Comparison of ENCODE assay signal across 21 cellular contexts in genomic region chr1:12141533-12141855, GRCh38. TPM values are rescaled to one million over a fixed set of nuclear protein-coding genes. Genes with fewer than 3 reads are reported as not detected.
DNase-seq lines count a peak whose midpoint lies in the region; ATAC-seq, FAIRE-seq and TF ChIP-seq lines count a peak whose summit lies in the region.
"Had no signal": no experiment of that assay in that cellular context is flagged by ENCODE, and none has a peak within 500 bp of the region (broad histone marks: within the 10 kb centered on the region; RNA-seq: fewer than 3 reads in every experiment).

No MANE protein-coding gene starts in this region.

- intact Hi-C loops in K562 (cut with micrococcal nuclease) (no loop called here), lower lobe of right lung (cut with DNase I) (no loop called here)

- H3K4me1 ChIP-seq in K562 (replicated peaks in 1 of 2; ENCODE audit: control insufficient read depth in 2 of 2, insufficient read depth in 2 of 2, low read length in 2 of 2), result peaks cover 10 to 47% of the 10 kb centered on the region in 2 experiments
- H3K4me1 ChIP-seq in lower lobe of right lung, result peaks cover 48% of the 10 kb centered on the region
- peaks cover 26 to 36% of the 10 kb centered on the region in 2 experiments for H3K4me1 ChIP-seq in trophoblast cell (ENCODE audit: control insufficient read depth in 1 of 2, insufficient read depth in 2 of 2, low read length in 2 of 2)

- H3K9ac ChIP-seq in K562 (ENCODE audit: insufficient read depth in 1 of 2, low read depth in 2 of 2, low read length in 2 of 2) (peak overlapping the region in 1 of 2 experiments; percentile 10; a peak in 1 of 4 replicates), trophoblast cell (ENCODE audit: low read length) (no peak overlapping the region)
- H3K9ac ChIP-seq: GM23248 had no signal

- no peak for FAIRE-seq in K562 (lab: Jason Lieb, UNC)
- FAIRE-seq: GM12878, GM19239 had no signal

- CTCF ChIA-PET in K562 (lab: Yijun Ruan, JAX; ENCODE audit: low intra/inter-chr PET ratio), result no interaction called here

- DNase-seq in ELF-1 (ENCODE audit: low read depth, low spot score), result peak; percentile 57
- DNase-seq in K562 (ENCODE audit: extremely low read depth in 1 of 4, low spot score in 3 of 4), result no peak
- peak; percentile 34 for DNase-seq in lower lobe of right lung
- DNase-seq in trophoblast cell, result peak; percentile 74 to 76
- no peak for DNase-seq in glomerular visceral epithelial cell (ENCODE audit: extremely low spot score)
- no peak for DNase-seq in KBM-7
- DNase-seq in T-helper 2 cell, result no peak
- DNase-seq: ACHN; CD4-positive, alpha-beta T cell; DMS153; GM23248; HCEC 1CT; NCI-H1092 treated with DMSO at 0.1 percent for 48 hours; NCI-H146; NCI-H2081; RPMI8226; SHP77 treated with DMSO at 0.1 percent for 48 hours had no signal

- H3K4me3 ChIP-seq in K562, result no peak overlapping the region
- no peak overlapping the region for H3K4me3 ChIP-seq in lower lobe of right lung
- no peak overlapping the region for H3K4me3 ChIP-seq in trophoblast cell (ENCODE audit: low read depth, low read length)
- H3K4me3 ChIP-seq: GM12878, GM23248 had no signal

- H2BK12ac ChIP-seq in trophoblast cell (ENCODE audit: low read length), result peak overlapping the region; percentile 81

- POLR2A ChIA-PET in K562 (lab: Yijun Ruan, JAX), result interaction anchor here (0.7 to 0.8 kb wide), 2 partner anchors 14 to 70 kb away, joined by 3 read pairs; no protein-coding TSS in a partner anchor

- H3K4me2 ChIP-seq in K562 (ENCODE audit: insufficient read depth, low read length) (no peak overlapping the region), trophoblast cell (ENCODE audit: low read length) (no peak overlapping the region)

- no peaks in the 10 kb centered on the region for H3K27me3 ChIP-seq in K562 (ENCODE audit: control insufficient read depth in 2 of 2, insufficient read depth in 2 of 2, low read length in 2 of 2)
- no peaks in the 10 kb centered on the region for H3K27me3 ChIP-seq in lower lobe of right lung (ENCODE audit: low read depth)
- no peaks in the 10 kb centered on the region for H3K27me3 ChIP-seq in trophoblast cell (ENCODE audit: insufficient read depth, low read length)

- ATAC-seq in K562 (no peak), lower lobe of right lung (no peak), GM19452 (IDR thresholded peaks at IDR 0.05; ENCODE audit: unreplicated experiment) (no peak)
- ATAC-seq: GM12878, SK-N-SH treated with all-trans-retinoic acid at 6 μM for 48 hours had no signal

- BruUV-seq in K562 (replicated peaks; lab: Mats Ljungman, UMichigan), result no TSS peak

- H2AK5ac ChIP-seq in trophoblast cell (ENCODE audit: low read length), result peak overlapping the region; percentile 86

- no peaks in the 10 kb centered on the region for H4K20me1 ChIP-seq in K562 (replicated peaks; ENCODE audit: control insufficient read depth, insufficient read depth, low read length)

- peak overlapping the region; percentile 60 for H2BK5ac ChIP-seq in trophoblast cell (ENCODE audit: low read depth, low read length, poor library complexity)

- no peak for TF ChIP-seq POLR2A in K562 (conservative IDR thresholded peaks at IDR 0.05)

- 67% methylated on average over 12 of the region's 12 CpGs for WGBS in K562 (ENCODE audit: insufficient coverage, low coverage, missing lambda C conversion rate)
- no CpG with 5 or more reads among the region's 12 CpGs for WGBS in trophoblast cell (ENCODE audit: extremely low coverage, insufficient coverage, insufficient read length)

- peak overlapping the region; percentile 89 for H2BK120ac ChIP-seq in trophoblast cell (ENCODE audit: insufficient read depth, low read length, poor library complexity)

- H3K9me3 ChIP-seq in K562 (replicated peaks; ENCODE audit: control insufficient read depth, insufficient read depth, low read depth, low read length) (no peaks in the 10 kb centered on the region), lower lobe of right lung (no peaks in the 10 kb centered on the region), trophoblast cell (ENCODE audit: insufficient read depth, low read depth, low read length) (peaks cover 3% of the 10 kb centered on the region)

- H3K27ac ChIP-seq in K562 (ENCODE audit: extremely low read depth, low read depth, low read length), result no peak overlapping the region
- no peak overlapping the region for H3K27ac ChIP-seq in lower lobe of right lung
- peak overlapping the region; percentile 1 for H3K27ac ChIP-seq in trophoblast cell (ENCODE audit: low read depth, low read length)
- H3K27ac ChIP-seq: GM23248 had no signal

- peak overlapping the region; percentile 59 for H3K14ac ChIP-seq in trophoblast cell (ENCODE audit: low read length)

- in situ Hi-C loops in K562 (cut with MboI) (no loop called here), KBM-7 (cut with MboI; ENCODE audit: low pct_unique_long_range_greater_than_20kb, low sequenced_read_pairs) (no loop called here)

- no peak for TF ChIP-seq CTCF in K562 (IDR thresholded peaks at IDR 0.05 in 2 of 3, conservative IDR thresholded peaks at IDR 0.05 in 1 of 3; ENCODE audit: insufficient read depth in 2 of 3, low read depth in 1 of 3, low read length in 3 of 3)
- no peak for TF ChIP-seq CTCF in lower lobe of right lung (IDR thresholded peaks at IDR 0.05)

- H3K23ac ChIP-seq in trophoblast cell (ENCODE audit: low read length), result no peak overlapping the region

- H3K9me1 ChIP-seq in K562 (ENCODE audit: control insufficient read depth, insufficient read depth, low read length), result no peaks in the 10 kb centered on the region

- TF ChIP-seq EP300 in K562 (IDR thresholded peaks at IDR 0.05; ENCODE audit: low read length), result no peak

- H4K12ac ChIP-seq in trophoblast cell (ENCODE audit: low read depth, low read length), result no peak overlapping the region

- H3K79me2 ChIP-seq in K562 (ENCODE audit: control insufficient read depth, insufficient read depth, low read length) (no peaks in the 10 kb centered on the region), trophoblast cell (ENCODE audit: control insufficient read depth, insufficient read depth, low read length, poor library complexity) (no peaks in the 10 kb centered on the region)

- peaks cover 34% of the 10 kb centered on the region; the same call in 1 of the 3 replicates for H3K36me3 ChIP-seq in K562 (ENCODE audit: control insufficient read depth, insufficient read depth, low read length)
- no peaks in the 10 kb centered on the region for H3K36me3 ChIP-seq in lower lobe of right lung
- H3K36me3 ChIP-seq in trophoblast cell (ENCODE audit: control insufficient read depth in 1 of 2, insufficient read depth in 2 of 2, low read length in 2 of 2), result no peaks in the 10 kb centered on the region

- TF ChIP-seq RAD21 in K562 (CRISPR knock-in tag; conservative IDR thresholded peaks at IDR 0.05 in 1 of 2, IDR thresholded peaks at IDR 0.05 in 1 of 2), result no peak

- H2AFZ ChIP-seq in K562 (ENCODE audit: low read depth, low read length) (0 out of 2 replicates have a peak overlapping the region, but pooled peaks have one; percentile 6), trophoblast cell (ENCODE audit: insufficient read depth, low read length, poor library complexity) (peak overlapping the region; percentile 19)
- H2AFZ ChIP-seq: GM23248 had no signal

- peak overlapping the region; percentile 61 for H3K4ac ChIP-seq in trophoblast cell (ENCODE audit: low read depth, low read length)

- no peak overlapping the region for H3K18ac ChIP-seq in trophoblast cell (ENCODE audit: low read length)

- H4K91ac ChIP-seq in trophoblast cell (ENCODE audit: low read depth, low read length), result peak overlapping the region; percentile 95

- H3K79me1 ChIP-seq in trophoblast cell (ENCODE audit: low read length), result peaks cover 37% of the 10 kb centered on the region

- H4K8ac ChIP-seq in trophoblast cell (ENCODE audit: low read depth, low read length), result peak overlapping the region; percentile 41

TF ChIP-seq in K562, 482 proteins besides CTCF, POLR2A, EP300 and RAD21 (continues in another document):
- TF ChIP-seq KAT8 (IDR thresholded peaks at IDR 0.05; ENCODE audit: low read depth) (no peak), PPARD (CRISPR knock-in tag; IDR thresholded peaks at IDR 0.05) (no peak), ZNF282 (CRISPR knock-in tag; IDR thresholded peaks at IDR 0.05) (no peak), ZNF212 (CRISPR knock-in tag; IDR thresholded peaks at IDR 0.05) (no peak), RHOXF2B (CRISPR knock-in tag; conservative IDR thresholded peaks at IDR 0.05) (no peak), IRF1 (CRISPR knock-in tag; IDR thresholded peaks at IDR 0.05; ENCODE audit: borderline replicate concordance) (no peak), BCOR (IDR thresholded peaks at IDR 0.05) (no peak), HMGN3 (IDR thresholded peaks at IDR 0.05; ENCODE audit: borderline replicate concordance, extremely low read depth, insufficient read length, low read depth, low read length) (no peak)

RNA-seq across cellular contexts. Expression of gene TNFRSF1B, which starts 25.3 kb away (rescaled TPM):
- total RNA-seq in K562 (2011; cell fraction: chromatin; rRNA removed; ENCODE audit: low replicate concordance), result 26.1 and 74.5 TPM in 2 replicates
- total RNA-seq in K562 (2011; cell fraction: nucleolus; rRNA removed), result 83.4 and 97.6 TPM in 2 replicates
- total RNA-seq in K562 (2011; cell fraction: nucleoplasm; rRNA removed), result 68.4 and 69.2 TPM in 2 replicates
- total RNA-seq in K562 (2014; rRNA removed), result 40.8 and 54.1 TPM in 2 replicates
- 17.5 and 22.7 TPM in 2 replicates for total RNA-seq in K562 (2014; rRNA removed; fragmentation: Illumina TruSeq; extraction: Trizol)
- total RNA-seq in K562 (2015; rRNA removed; fragmentation: Illumina TruSeq; extraction: Trizol), result 21.7 and 23.1 TPM in 2 replicates
- total RNA-seq in K562 (2021), result 91.3 and 91.6 TPM in 2 replicates
- polyA plus RNA-seq in K562 (2011; rRNA removed), result 36.0 and 48.1 TPM in 2 replicates
- 54.9 and 115 TPM in 2 replicates for polyA plus RNA-seq in K562 (2011; cell fraction: cytosol; rRNA removed)
- polyA plus RNA-seq in K562 (2011; cell fraction: nucleus; rRNA removed), result 12.4 and 19.5 TPM in 2 replicates
- polyA plus RNA-seq in K562 (2012), result 37.7 and 41.4 TPM in 2 replicates
- polyA plus RNA-seq in K562 (2014; fragmentation: Illumina TruSeq; extraction: Trizol), result 40.9 and 48.0 TPM in 2 replicates
- polyA plus RNA-seq in K562 (2014; fragmentation: Nextera tagmentation; extraction: Ambion mirVana), result 1 to 10 TPM; 8.8 to 9.0 TPM
- 43.7 and 47.2 TPM in 2 replicates for polyA plus RNA-seq in K562 (2014; rRNA removed)
- polyA minus RNA-seq in K562 (2011; rRNA and poly(A)+ RNA removed), result 19.0 and 26.6 TPM in 2 replicates
- polyA minus RNA-seq in K562 (2011; cell fraction: cytosol; rRNA and poly(A)+ RNA removed), result 46.3 and 70.4 TPM in 2 replicates
- polyA minus RNA-seq in K562 (2011; cell fraction: nucleus; rRNA and poly(A)+ RNA removed), result 13.3 and 24.2 TPM in 2 replicates
- 67.0 TPM for total RNA-seq in lower lobe of right lung
- polyA plus RNA-seq in trophoblast cell (2013), result 239 and 247 TPM in 2 replicates

Comparison
In these comparisons a context has a peak if more than half of its experiments do, and no peak if none do; other contexts are left out.
1. DNase-seq: peak in ELF-1 (single experiment), lower lobe of right lung (single experiment) and trophoblast cell (2 of 2); none in K562 (0 of 4), glomerular visceral epithelial cell (single experiment), KBM-7 (single experiment) and T-helper 2 cell (0 of 5).